19 cellular contexts compared by ENCODE assay signal in genomic region chr14:58832010-58832409, GRCh38.
DNase-seq lines count a peak whose midpoint lies in the region; ATAC-seq and TF ChIP-seq lines count a peak whose summit lies in the region.
"Had no signal": no experiment of that assay in that cellular context is flagged by ENCODE, and none has a peak within 500 bp of the region (broad histone marks: within the 10 kb centered on the region; RNA-seq: fewer than 3 reads in every experiment).

No MANE protein-coding gene starts in this region.

- H3K27ac Mint-ChIP-seq in chondrocyte (ENCODE audit: unreplicated experiment) = peak overlapping the region; percentile 82
- H3K27ac Mint-ChIP-seq: activated CD4-positive, alpha-beta T cell treated with anti-CD3 and anti-CD28 coated beads, Interleukin-2, amount 10 ng/mL, durations not matched to agents 24 days and 14 days; IgD-negative memory B cell; stimulated activated memory B cell treated with anti-CD40 and anti-IgM and Interleukin-4, amounts not matched to agents 10 μg/mL and 1 μg/mL and 100 μg/mL, for 72 hours had no signal

- H3K27me3 Mint-ChIP-seq in chondrocyte (ENCODE audit: low read depth) = no peaks in the 10 kb centered on the region
- H3K27me3 Mint-ChIP-seq: activated CD4-positive, alpha-beta T cell treated with anti-CD3 and anti-CD28 coated beads, Interleukin-2, amount 10 ng/mL, durations not matched to agents 24 days and 14 days; stimulated activated memory B cell treated with anti-CD40 and anti-IgM and Interleukin-4, amounts not matched to agents 10 μg/mL and 1 μg/mL and 100 μg/mL, for 72 hours had no signal

- peaks cover 4% of the 10 kb centered on the region for H3K9me3 Mint-ChIP-seq in chondrocyte (ENCODE audit: low read depth)
- H3K9me3 Mint-ChIP-seq: activated CD4-positive, alpha-beta T cell treated with anti-CD3 and anti-CD28 coated beads, Interleukin-2, amount 10 ng/mL, durations not matched to agents 24 days and 14 days; stimulated activated memory B cell treated with anti-CD40 and anti-IgM and Interleukin-4, amounts not matched to agents 10 μg/mL and 1 μg/mL and 100 μg/mL, for 72 hours had no signal

- peaks cover 29% of the 10 kb centered on the region for H3K4me1 Mint-ChIP-seq in chondrocyte (ENCODE audit: low read depth)
- H3K4me1 Mint-ChIP-seq: IgD-negative memory B cell had no signal

- no peak for TF ChIP-seq CTCF in chondrocyte (IDR thresholded peaks at IDR 0.05)

- no peak for ATAC-seq in GM19351 (IDR thresholded peaks at IDR 0.05; ENCODE audit: unreplicated experiment)
- ATAC-seq: left lobe of liver; pancreas; stimulated activated memory B cell treated with anti-CD40 and anti-IgM and Interleukin-4, amounts not matched to agents 10 μg/mL and 1 μg/mL and 100 μg/mL, for 72 hours had no signal

- H3K36me3 Mint-ChIP-seq in chondrocyte (ENCODE audit: low read depth) = peaks cover 1% of the 10 kb centered on the region
- H3K36me3 Mint-ChIP-seq: IgD-negative memory B cell; stimulated activated memory B cell treated with anti-CD40 and anti-IgM and Interleukin-4, amounts not matched to agents 10 μg/mL and 1 μg/mL and 100 μg/mL, for 72 hours had no signal

- DNase-seq in DMS53 (lab: John Stamatoyannopoulos, UW) (peak; percentile 21), DMS53 treated with DMSO at 0.1 percent for 48 hours (lab: John Stamatoyannopoulos, UW; ENCODE audit: unreplicated experiment) (no peak), NCI-H2171 treated with DMSO at 0.1 percent for 48 hours (lab: John Stamatoyannopoulos, UW) (peak; percentile 77), chondrocyte (ENCODE audit: low spot score) (no peak), renal cortical epithelial cell (ENCODE audit: low read depth) (peak; percentile 2), NCI-H345 (lab: John Stamatoyannopoulos, UW) (no peak), iPS-NIHi7 (ENCODE audit: extremely low spot score) (no peak)
- DNase-seq: activated CD4-positive, alpha-beta T cell treated with anti-CD3 and anti-CD28 coated beads, Interleukin-2, amount 10 ng/mL, durations not matched to agents 24 days and 14 days; activated naive CD4-positive, alpha-beta T cell treated with Interleukin-2 at 50 U/mL for 16 hours; foreskin melanocyte; MV-4-11; NCI-H2107; pancreas; stimulated activated CD4-positive, alpha-beta T cell treated with anti-CD3 and anti-CD28 coated beads, Interleukin-12 subunit alpha, Interleukin-12 subunit beta, amount 100 ng/mL, for 4 hours; tibial artery had no signal

- H3K4me3 Mint-ChIP-seq in chondrocyte (ENCODE audit: unreplicated experiment) = no peak overlapping the region
- H3K4me3 Mint-ChIP-seq: activated CD4-positive, alpha-beta T cell treated with anti-CD3 and anti-CD28 coated beads, Interleukin-2, amount 10 ng/mL, durations not matched to agents 24 days and 14 days; IgD-negative memory B cell; stimulated activated memory B cell treated with anti-CD40 and anti-IgM and Interleukin-4, amounts not matched to agents 10 μg/mL and 1 μg/mL and 100 μg/mL, for 72 hours had no signal

Comparison
In these comparisons a context has a peak if more than half of its experiments do, and no peak if none do; other contexts are left out.
1. DNase-seq: peak in DMS53 (single experiment), NCI-H2171 treated with DMSO at 0.1 percent for 48 hours (single experiment) and renal cortical epithelial cell (single experiment); none in DMS53 treated with DMSO at 0.1 percent for 48 hours (single experiment), chondrocyte (single experiment), NCI-H345 (single experiment) and iPS-NIHi7 (single experiment).